ENCODE assay signal across 28 cellular contexts in the genomic region with DNA sequence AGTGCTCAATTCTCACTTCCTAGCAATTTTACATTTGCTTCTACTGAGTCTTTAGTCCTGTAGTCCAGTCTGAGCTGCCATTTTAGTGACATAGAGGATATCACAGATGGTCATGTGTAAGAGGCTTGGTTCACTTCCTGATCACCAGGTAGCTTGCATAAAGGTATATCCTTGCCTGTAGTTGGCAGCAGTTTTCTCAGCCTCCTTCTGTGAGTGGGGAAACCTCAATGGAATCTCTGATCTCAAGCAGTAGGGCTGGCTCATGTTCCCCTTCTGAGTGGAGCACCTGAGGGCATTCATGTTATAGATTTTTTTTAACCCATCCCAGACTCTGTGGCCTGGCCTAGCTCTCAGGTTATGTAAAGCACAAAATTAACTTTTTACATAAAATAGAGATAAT.
"Had no signal": no experiment of that assay in that cellular context is flagged by ENCODE, and none has a peak within 500 bp of the region (broad histone marks: within the 10 kb centered on the region; RNA-seq: fewer than 3 reads in every experiment).

No MANE protein-coding gene starts in this region.

- H3K4me3 ChIP-seq: ascending aorta, breast epithelium, gastrocnemius medialis, heart right ventricle had no signal

- FAIRE-seq: colon had no signal

- DNase-seq: activated CD4-positive, alpha-beta memory T cell treated with anti-CD3 and anti-CD28 coated beads, Interleukin-2, amount 10 ng/mL, durations not matched to agents 7 days and 5 days; activated CD4-positive, alpha-beta T cell treated with anti-CD3 and anti-CD28 coated beads for 36 hours; activated CD4-positive, alpha-beta T cell treated with anti-CD3 and anti-CD28 coated beads, Interleukin-2, amount 10 ng/mL, durations not matched to agents 7 days and 5 days; activated CD4-positive, alpha-beta T cell treated with anti-CD3 and anti-CD28 coated beads, Interleukin-2, amount 50 U/mL, for 4 hours; activated CD4-positive, CD25-positive, alpha-beta regulatory T cell; activated CD4-positive, CD25-positive, alpha-beta regulatory T cell treated with anti-CD3 and anti-CD28 coated beads, Interleukin-2, amount 50 U/mL, for 72 hours; activated CD8-positive, alpha-beta memory T cell treated with anti-CD3 and anti-CD28 coated beads, Interleukin-2, amount 50 U/mL, for 48 hours; activated gamma-delta T cell; activated naive CD4-positive, alpha-beta T cell; activated naive CD4-positive, alpha-beta T cell treated with anti-CD3 and anti-CD28 coated beads, Interleukin-2, amount 10 ng/mL, durations not matched to agents 7 days and 5 days; activated naive CD8-positive, alpha-beta T cell treated with anti-CD3 and anti-CD28 coated beads, Interleukin-2, amount 10 ng/mL, durations not matched to agents 7 days and 5 days; activated T-cell treated with anti-CD3 and anti-CD28 coated beads for 4 hours; activated T-cell treated with anti-CD3 and anti-CD28 coated beads, Interleukin-2, amount 50 U/mL, for 24 hours; activated T-cell treated with anti-CD3 and anti-CD28 coated beads, Interleukin-2, amount 50 U/mL, for 72 hours; caudate nucleus; cortex of kidney; dermis blood vessel endothelial cell; effector CD4-positive, alpha-beta T cell; effector memory CD8-positive, alpha-beta T cell; foreskin fibroblast; gastrocnemius medialis; heart right ventricle; T-helper 2 cell had no signal

- H3K27me3 ChIP-seq: ascending aorta, breast epithelium, gastrocnemius medialis, heart right ventricle had no signal

- ATAC-seq: activated CD4-positive, alpha-beta T cell treated with anti-CD3 and anti-CD28 coated beads for 36 hours; activated naive CD4-positive, alpha-beta T cell treated with anti-CD3 and anti-CD28 coated beads, Interleukin-2, amount 50 U/mL, for 72 hours; activated T-cell treated with anti-CD3 and anti-CD28 coated beads, Interleukin-2, amount 50 U/mL, for 72 hours; effector memory CD8-positive, alpha-beta T cell; esophagus mucosa; gastrocnemius medialis had no signal

- H3K9me3 ChIP-seq: ascending aorta, breast epithelium, gastrocnemius medialis had no signal

- H3K4me1 ChIP-seq: ascending aorta, breast epithelium, gastrocnemius medialis, heart right ventricle had no signal

- H3K36me3 ChIP-seq: ascending aorta, breast epithelium, gastrocnemius medialis, heart right ventricle had no signal

- H3K27ac ChIP-seq: ascending aorta, breast epithelium, gastrocnemius medialis, heart right ventricle had no signal
